Comparison of ENCODE assay signal across 8 cellular contexts in genomic region chr1:41650176-41650519, GRCh38.
A peak's percentile ranks its signal among the peaks of the same experiment; 100 is the strongest.
DNase-seq lines count a peak whose midpoint lies in the region; ATAC-seq and TF ChIP-seq lines count a peak whose summit lies in the region.

No MANE protein-coding gene starts in this region.

- TF ChIP-seq CTCF in A673 (conservative IDR thresholded peaks at IDR 0.05; ENCODE audit: low read depth, low read length) (no peak), HCT116 (IDR thresholded peaks at IDR 0.05 in 2 of 3, conservative IDR thresholded peaks at IDR 0.05 in 1 of 3; ENCODE audit: borderline replicate concordance in 1 of 3, insufficient read depth in 1 of 3, low read depth in 2 of 3, low read length in 2 of 3) (no peak), colonic mucosa (IDR thresholded peaks at IDR 0.05) (no peak)

- no peak for TF ChIP-seq RAD21 in HCT116 (IDR thresholded peaks at IDR 0.05; ENCODE audit: low read depth)

- intact Hi-C loops in A673 (cut with micrococcal nuclease; ENCODE audit: unreplicated experiment) (no loop called here), HCT116 (cut with micrococcal nuclease) (no loop called here), colonic mucosa (cut with DNase I) (no loop called here)

- no peaks in the 10 kb centered on the region for H3K36me3 ChIP-seq in A673 (ENCODE audit: insufficient read depth, low read length, poor library complexity, severe bottlenecking)
- H3K36me3 ChIP-seq in HCT116 (ENCODE audit: control insufficient read depth in 1 of 2, insufficient read depth in 2 of 2, low read length in 2 of 2): no peaks in the 10 kb centered on the region
- H3K36me3 ChIP-seq in colonic mucosa: no peaks in the 10 kb centered on the region

- H2AFZ ChIP-seq in HCT116 (ENCODE audit: low read depth, low read length, poor library complexity, severe bottlenecking): no peak overlapping the region

- peak overlapping the region; percentile 60 for H3K4me3 Mint-ChIP-seq in activated T-helper 17 cell treated with anti-CD3 and anti-CD28 coated beads, Interleukin-2, amount 50 U/mL, for 72 hours

- H3K4me3 ChIP-seq in A673 (ENCODE audit: low read depth, low read length, poor library complexity, severe bottlenecking): peak overlapping the region; percentile 18
- H3K4me3 ChIP-seq in HCT116 (replicated peaks in 1 of 2; ENCODE audit: low read depth in 1 of 2, low read length in 2 of 2): no peak overlapping the region
- H3K4me3 ChIP-seq in colonic mucosa: no peak overlapping the region

- peak overlapping the region; percentile 50 for H3K4me2 ChIP-seq in HCT116 (ENCODE audit: low read length)

- POLR2A ChIA-PET in A673 (lab: Charles Lee; ENCODE audit: low non-redundant PET) (interaction anchor here (0.6 to 1.3 kb wide), 2 partner anchors 12 to 106 kb away, joined by 3 to 4 read pairs; no protein-coding TSS in a partner anchor), HCT116 (lab: Charles Lee) (no interaction called here), HEK293T (lab: Yijun Ruan, JAX) (no interaction called here)

- H3K79me2 ChIP-seq in HCT116 (ENCODE audit: insufficient read depth, low read length): no peaks in the 10 kb centered on the region

- H3K36me3 Mint-ChIP-seq in activated T-helper 17 cell treated with anti-CD3 and anti-CD28 coated beads, Interleukin-2, amount 50 U/mL, for 72 hours (ENCODE audit: low read depth): peaks cover 66% of the 10 kb centered on the region

- no peaks in the 10 kb centered on the region for H4K20me1 ChIP-seq in HCT116 (ENCODE audit: insufficient read depth)

- H3K27me3 Mint-ChIP-seq in activated T-helper 17 cell treated with anti-CD3 and anti-CD28 coated beads, Interleukin-2, amount 50 U/mL, for 72 hours: no peaks in the 10 kb centered on the region

- peak overlapping the region; percentile 87 for H3K27ac ChIP-seq in A673 (ENCODE audit: low read depth, low read length, poor library complexity, severe bottlenecking)
- H3K27ac ChIP-seq in HCT116 (ENCODE audit: low read depth, low read length): no peak overlapping the region
- H3K27ac ChIP-seq in colonic mucosa: no peak overlapping the region

- H3K4me1 ChIP-seq in A673 (ENCODE audit: insufficient read depth, low read length, poor library complexity, severe bottlenecking) (peaks cover 69% of the 10 kb centered on the region), HCT116 (ENCODE audit: control insufficient read depth in 1 of 2, insufficient read depth in 2 of 2, low read length in 2 of 2) (peaks cover 13 to 14% of the 10 kb centered on the region in 2 experiments; a peak in 3 of 4 replicates), colonic mucosa (no peaks in the 10 kb centered on the region)

- no peaks in the 10 kb centered on the region for H3K9me3 Mint-ChIP-seq in activated T-helper 17 cell treated with anti-CD3 and anti-CD28 coated beads, Interleukin-2, amount 50 U/mL, for 72 hours

- H3K9me2 ChIP-seq in HCT116 (ENCODE audit: insufficient read depth): no peaks in the 10 kb centered on the region

- RAD21 ChIA-PET in HCT116 (lab: Charles Lee; ENCODE audit: low non-redundant PET in 1 of 2, low total read pairs in 2 of 2, uncharacterized antibody in 2 of 2, unreplicated experiment in 2 of 2): no interaction called here

- H3K9me3 ChIP-seq in A673 (ENCODE audit: low read depth, low read length, poor library complexity, severe bottlenecking): no peaks in the 10 kb centered on the region
- H3K9me3 ChIP-seq in HCT116 (ENCODE audit: control insufficient read depth in 1 of 2, insufficient read depth in 1 of 2, low read depth in 1 of 2, low read length in 2 of 2): no peaks in the 10 kb centered on the region
- no peaks in the 10 kb centered on the region for H3K9me3 ChIP-seq in colonic mucosa

- DNase-seq in A673 (ENCODE audit: low spot score) (peak; percentile 91), HCT116 (ENCODE audit: low read depth, low spot score) (no peak), left lobe of liver (ENCODE audit: low spot score) (no peak), islet precursor cell (no peak), HEK293T (ENCODE audit: extremely low spot score) (no peak), colonic mucosa (no peak), NAMALWA (ENCODE audit: low spot score) (no peak)

- CTCF ChIA-PET in A673 (lab: Charles Lee): no interaction called here
- CTCF ChIA-PET in HCT116 (lab: Charles Lee): no interaction called here
- CTCF ChIA-PET in HEK293T (lab: Yijun Ruan, JAX): no interaction called here

- peaks cover 53% of the 10 kb centered on the region for H3K4me1 Mint-ChIP-seq in activated T-helper 17 cell treated with anti-CD3 and anti-CD28 coated beads, Interleukin-2, amount 50 U/mL, for 72 hours

- TF ChIP-seq POLR2A in HCT116 (IDR thresholded peaks at IDR 0.05; ENCODE audit: borderline replicate concordance, extremely low read depth, insufficient read depth, insufficient read length): no peak

- ATAC-seq in HCT116: peak; percentile 67
- peak; percentile 73 for ATAC-seq in activated T-helper 17 cell treated with anti-CD3 and anti-CD28 coated beads, Interleukin-2, amount 50 U/mL, for 72 hours (replicated peaks)
- ATAC-seq in left lobe of liver: peak; percentile 25

- H3K27me3 ChIP-seq in A673 (replicated peaks; ENCODE audit: insufficient read depth, low read depth, low read length, poor library complexity): no peaks in the 10 kb centered on the region
- H3K27me3 ChIP-seq in HCT116 (ENCODE audit: insufficient read depth, low read length): no peaks in the 10 kb centered on the region
- no peaks in the 10 kb centered on the region for H3K27me3 ChIP-seq in colonic mucosa

- BruUV-seq in A673 (replicated peaks; lab: Mats Ljungman, UMichigan) (no TSS peak), HCT116 (replicated peaks; lab: Mats Ljungman, UMichigan) (no TSS peak)

- peak overlapping the region; percentile 86 for H3K27ac Mint-ChIP-seq in activated T-helper 17 cell treated with anti-CD3 and anti-CD28 coated beads, Interleukin-2, amount 50 U/mL, for 72 hours

- H3K9ac ChIP-seq in HCT116 (ENCODE audit: low read length): no peak overlapping the region
- no peak overlapping the region for H3K9ac ChIP-seq in colonic mucosa (ENCODE audit: low read depth in 2 of 2, low read length in 2 of 2)

TF ChIP-seq in HCT116, 20 proteins besides CTCF, POLR2A, EP300 and RAD21:
- TF ChIP-seq EZH2phosphoT487 (IDR thresholded peaks at IDR 0.05; ENCODE audit: borderline replicate concordance): no peak
- no peak for TF ChIP-seq SRF (IDR thresholded peaks at IDR 0.05; ENCODE audit: low read depth)
- TF ChIP-seq ZNF274 (IDR thresholded peaks at IDR 0.05; ENCODE audit: low read depth, low read length): no peak
- TF ChIP-seq SIN3A (IDR thresholded peaks at IDR 0.05; ENCODE audit: low read depth): no peak
- TF ChIP-seq CEBPB (IDR thresholded peaks at IDR 0.05; ENCODE audit: low read depth): no peak
- no peak for TF ChIP-seq CBX3 (IDR thresholded peaks at IDR 0.05; ENCODE audit: low read depth)
- TF ChIP-seq ZFX (IDR thresholded peaks at IDR 0.05): no peak
- peak; percentile 64 for TF ChIP-seq MAX (IDR thresholded peaks at IDR 0.05)
- peak; percentile 65 for TF ChIP-seq EGR1 (IDR thresholded peaks at IDR 0.05; ENCODE audit: low read depth)

TF ChIP-seq in HEK293T, 16 proteins besides CTCF, POLR2A, EP300 and RAD21:
- no peak for TF ChIP-seq PKNOX1 (IDR thresholded peaks at IDR 0.05)
- no peak for TF ChIP-seq FOXM1 (IDR thresholded peaks at IDR 0.05; ENCODE audit: borderline replicate concordance)
- TF ChIP-seq ELF4 (IDR thresholded peaks at IDR 0.05): no peak
- no peak for TF ChIP-seq CTBP1 (IDR thresholded peaks at IDR 0.05; ENCODE audit: borderline replicate concordance)
- TF ChIP-seq HDGF (IDR thresholded peaks at IDR 0.05; ENCODE audit: borderline replicate concordance): no peak
- TF ChIP-seq TARDBP (IDR thresholded peaks at IDR 0.05): no peak
- no peak for TF ChIP-seq LEF1 (IDR thresholded peaks at IDR 0.05; ENCODE audit: borderline replicate concordance)
- no peak for TF ChIP-seq FOXK2 (IDR thresholded peaks at IDR 0.05)
- no peak for TF ChIP-seq ARNT (IDR thresholded peaks at IDR 0.05)
- no peak for TF ChIP-seq L3MBTL2 (conservative IDR thresholded peaks at IDR 0.05)
- no peak for TF ChIP-seq ZNF384 (IDR thresholded peaks at IDR 0.05)
- TF ChIP-seq SP1 (IDR thresholded peaks at IDR 0.05): no peak
- TF ChIP-seq NFRKB (IDR thresholded peaks at IDR 0.05): no peak
- TF ChIP-seq SUZ12 (IDR thresholded peaks at IDR 0.05): no peak
